Comparison of ENCODE assay signal across 8 cellular contexts in the genomic region with DNA sequence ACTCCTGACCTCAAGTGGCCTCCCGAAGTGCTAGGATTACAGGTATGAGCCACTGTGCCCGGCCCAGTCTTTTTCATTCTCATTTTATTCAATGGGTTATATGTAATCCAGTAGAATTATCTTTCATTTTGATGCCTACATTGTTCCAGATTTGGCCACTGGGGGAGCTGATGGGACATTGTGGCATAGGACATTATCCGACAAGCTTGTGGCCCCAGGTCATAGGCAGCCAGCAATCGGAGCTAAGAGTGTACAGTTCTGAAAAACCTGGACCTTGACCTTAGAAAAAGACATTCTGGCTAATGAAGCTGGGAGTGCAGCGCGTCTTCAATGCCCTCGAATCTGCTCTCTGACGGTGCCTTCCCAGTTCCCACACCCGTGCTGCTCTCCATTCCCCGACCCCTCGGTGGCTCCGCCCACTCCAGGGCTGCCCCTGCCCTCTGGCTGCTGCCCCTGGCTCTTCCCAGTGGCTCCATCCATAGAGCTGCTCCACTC.
DNase-seq lines count a peak whose midpoint lies in the region; ATAC-seq and TF ChIP-seq lines count a peak whose summit lies in the region.

No MANE protein-coding gene starts in this region.

- H3K36me3 Mint-ChIP-seq in brain = no peaks in the 10 kb centered on the region

- TF ChIP-seq POLR2A in gastroesophageal sphincter (IDR thresholded peaks at IDR 0.05) = no peak

- H3K27ac Mint-ChIP-seq in brain = no peak overlapping the region

- no peaks in the 10 kb centered on the region for H3K36me3 ChIP-seq in Panc1 (ENCODE audit: control insufficient read depth, insufficient read depth, low read length)
- no peaks in the 10 kb centered on the region for H3K36me3 ChIP-seq in left lung
- H3K36me3 ChIP-seq in gastroesophageal sphincter = no peaks in the 10 kb centered on the region

- intact Hi-C loops in Panc1 (cut with micrococcal nuclease; ENCODE audit: unreplicated experiment) (no loop called here), left lung (cut with DNase I) (no loop called here)

- no peaks in the 10 kb centered on the region for H3K9me3 ChIP-seq in Panc1 (ENCODE audit: control insufficient read depth, insufficient read depth, low read depth, low read length)
- no peaks in the 10 kb centered on the region for H3K9me3 ChIP-seq in left lung
- no peaks in the 10 kb centered on the region for H3K9me3 ChIP-seq in gastroesophageal sphincter

- 23 to 27% methylated on average over 5 to 11 of the region's 12 CpGs for WGBS in gastroesophageal sphincter (ENCODE audit: low coverage in 1 of 2), 2 donors

- CTCF ChIA-PET in Panc1 (lab: Charles Lee) = interaction anchor here (0.6 to 1.6 kb wide), 4 partner anchors 11 to 166 kb away, joined by 3 to 5 read pairs (median 3); no protein-coding TSS in a partner anchor

- peak; percentile 66 for TF ChIP-seq CTCF in Panc1 (IDR thresholded peaks at IDR 0.05)
- TF ChIP-seq CTCF in brain (conservative IDR thresholded peaks at IDR 0.05) = peak; percentile 48 to 67
- peak; percentile 46 to 50 for TF ChIP-seq CTCF in left lung (IDR thresholded peaks at IDR 0.05)
- peak in 2 of 4 experiments; percentile 22 to 43 for TF ChIP-seq CTCF in gastroesophageal sphincter (IDR thresholded peaks at IDR 0.05)

- no peak for TF ChIP-seq EP300 in gastroesophageal sphincter (IDR thresholded peaks at IDR 0.05)

- peak; percentile 15 to 20 for DNase-seq in activated CD4-positive, alpha-beta T cell treated with anti-CD3 and anti-CD28 coated beads for 24 hours (ENCODE audit: low read depth in 2 of 2)
- DNase-seq in activated CD4-positive, alpha-beta T cell treated with anti-CD3 and anti-CD28 coated beads for 1 hour = no peak
- no peak for DNase-seq in Panc1 (ENCODE audit: low read depth, low spot score)
- DNase-seq in left lung = peak in 1 of 2 donors; percentile 52
- DNase-seq in superior temporal gyrus (ENCODE audit: extremely low spot score) = peak; percentile 76

- H3K27ac ChIP-seq in Panc1 (ENCODE audit: low read length) (no peak overlapping the region), left lung (no peak overlapping the region), gastroesophageal sphincter (no peak overlapping the region)

- H3K27me3 ChIP-seq in Panc1 (ENCODE audit: control insufficient read depth, insufficient read depth, low read length) (no peaks in the 10 kb centered on the region; the same call in none of the 2 replicates), left lung (peaks cover 0 to 52% of the 10 kb centered on the region in 2 donors), gastroesophageal sphincter (peaks cover 61% of the 10 kb centered on the region)

- peak overlapping the region in 2 of 5 experiments; percentile 34 to 44 for H3K4me3 Mint-ChIP-seq in brain

- peak; percentile 79 for ATAC-seq in HG03135 (IDR thresholded peaks at IDR 0.05; ENCODE audit: unreplicated experiment)
- peak; percentile 80 for ATAC-seq in Panc1
- peak; percentile 87 for ATAC-seq in left lung
- ATAC-seq in gastroesophageal sphincter = no peak

- POLR2A ChIA-PET in Panc1 (lab: Charles Lee) = no interaction called here

- in situ Hi-C loops in Panc1 (cut with HindIII; ENCODE audit: low pct_unique_long_range_greater_than_20kb, low sequenced_read_pairs) = no loop called here

- no TSS peak for BruUV-seq in Panc1 (replicated peaks; lab: Mats Ljungman, UMichigan)

- H3K4me1 Mint-ChIP-seq in brain = peaks cover 9% of the 10 kb centered on the region

- H3K4me1 ChIP-seq in Panc1 (ENCODE audit: control insufficient read depth, insufficient read depth, low read length) (no peaks in the 10 kb centered on the region), left lung (no peaks in the 10 kb centered on the region), gastroesophageal sphincter (no peaks in the 10 kb centered on the region)

- H3K27me3 Mint-ChIP-seq in brain = peaks cover 9% of the 10 kb centered on the region

- H3K9me3 Mint-ChIP-seq in brain = peaks cover 0 to 3% (median 0%) of the 10 kb centered on the region in 5 experiments

- H3K4me3 ChIP-seq in Panc1 (ENCODE audit: low read depth in 2 of 2, low read length in 2 of 2) (no peak overlapping the region), left lung (no peak overlapping the region), gastroesophageal sphincter (no peak overlapping the region)

Comparison
In these comparisons a context has a peak if more than half of its experiments do, and no peak if none do; other contexts are left out.
1. DNase-seq: peak in activated CD4-positive, alpha-beta T cell treated with anti-CD3 and anti-CD28 coated beads for 24 hours (2 of 2) and superior temporal gyrus (single experiment); none in activated CD4-positive, alpha-beta T cell treated with anti-CD3 and anti-CD28 coated beads for 1 hour (single experiment) and Panc1 (single experiment).